In genomic region chr3:171306631-171307030, GRCh38 we compare ENCODE assay signal across 8 cellular contexts.
DNase-seq lines count a peak whose midpoint lies in the region; TF ChIP-seq lines count a peak whose summit lies in the region.
"Had no signal": no experiment of that assay in that cellular context is flagged by ENCODE, and none has a peak within 500 bp of the region (broad histone marks: within the 10 kb centered on the region; RNA-seq: fewer than 3 reads in every experiment).

No MANE protein-coding gene starts in this region.

- H2BK120ac ChIP-seq in mesendoderm (ENCODE audit: low read depth, low read length), result peak overlapping the region; percentile 38

- CTCF ChIA-PET in activated naive CD4-positive, alpha-beta T cell treated with anti-CD3 and anti-CD28 coated beads, Interleukin-2, amount 10 ng/mL, durations not matched to agents 7 days and 5 days (lab: Charles Lee), result no interaction called here

- H3K4me2 ChIP-seq in OCI-LY3 (ENCODE audit: low read length), result peak overlapping the region; percentile 55
- H3K4me2 ChIP-seq in mesendoderm (ENCODE audit: low read length), result no peak overlapping the region

- H2AK5ac ChIP-seq in mesendoderm (ENCODE audit: low read length), result no peak overlapping the region

- no peak overlapping the region for H4K8ac ChIP-seq in mesendoderm (ENCODE audit: low read depth, low read length)

- no peaks in the 10 kb centered on the region for H3K27me3 Mint-ChIP-seq in endothelial cell (ENCODE audit: unreplicated experiment)
- H3K27me3 Mint-ChIP-seq in activated naive CD4-positive, alpha-beta T cell treated with anti-CD3 and anti-CD28 coated beads, Interleukin-2, amount 10 ng/mL, durations not matched to agents 7 days and 5 days, result no peaks in the 10 kb centered on the region

- DNase-seq in endothelial cell (ENCODE audit: low spot score) (no peak), mesendoderm (no peak), KBM-7 (no peak), DMS153 (lab: John Stamatoyannopoulos, UW) (no peak)
- DNase-seq in activated naive CD4-positive, alpha-beta T cell treated with anti-CD3 and anti-CD28 coated beads, Interleukin-2, amount 10 ng/mL, durations not matched to agents 7 days and 5 days, result no peak
- DNase-seq: activated naive CD4-positive, alpha-beta T cell treated with anti-CD3 and anti-CD28 coated beads, Interleukin-2, amount 50 U/mL, for 16 hours had no signal

- H3K27me3 ChIP-seq in OCI-LY3 (ENCODE audit: low read depth, low read length), result no peaks in the 10 kb centered on the region
- H3K27me3 ChIP-seq in mesendoderm (ENCODE audit: insufficient read depth, low read length, poor library complexity), result no peaks in the 10 kb centered on the region

- in situ Hi-C loops in KBM-7 (cut with MboI; ENCODE audit: low pct_unique_long_range_greater_than_20kb, low sequenced_read_pairs), result no loop called here

- H3K27ac ChIP-seq in OCI-LY3 (ENCODE audit: low read length), result peak overlapping the region; percentile 34
- H3K27ac ChIP-seq in mesendoderm (ENCODE audit: low read depth, low read length), result no peak overlapping the region
- peak overlapping the region; percentile 41 for H3K27ac ChIP-seq in urinary bladder (ENCODE audit: low read depth)

- H3K4me1 ChIP-seq in OCI-LY3 (ENCODE audit: low read length) (peaks cover 48% of the 10 kb centered on the region), mesendoderm (ENCODE audit: control insufficient read depth, low read depth, low read length) (no peaks in the 10 kb centered on the region), urinary bladder (ENCODE audit: insufficient read depth) (no peaks in the 10 kb centered on the region)

- peaks cover 35% of the 10 kb centered on the region for H3K4me1 Mint-ChIP-seq in endothelial cell (ENCODE audit: unreplicated experiment)
- H3K4me1 Mint-ChIP-seq in activated naive CD4-positive, alpha-beta T cell treated with anti-CD3 and anti-CD28 coated beads, Interleukin-2, amount 10 ng/mL, durations not matched to agents 7 days and 5 days, result peaks cover 27% of the 10 kb centered on the region

- peaks cover 64% of the 10 kb centered on the region for H3K79me2 ChIP-seq in OCI-LY3 (ENCODE audit: low read length)
- no peaks in the 10 kb centered on the region for H3K79me2 ChIP-seq in mesendoderm (ENCODE audit: control insufficient read depth, insufficient read depth, low read length)

- H3K36me3 ChIP-seq in OCI-LY3 (replicated peaks; ENCODE audit: low read depth, low read length), result peaks cover 5% of the 10 kb centered on the region
- H3K36me3 ChIP-seq in mesendoderm (ENCODE audit: control insufficient read depth, insufficient read depth, low read length), result no peaks in the 10 kb centered on the region
- H3K36me3 ChIP-seq in urinary bladder (ENCODE audit: insufficient read depth), result no peaks in the 10 kb centered on the region

- no peaks in the 10 kb centered on the region for H3K9me3 Mint-ChIP-seq in endothelial cell (ENCODE audit: unreplicated experiment)
- peaks cover 8% of the 10 kb centered on the region for H3K9me3 Mint-ChIP-seq in activated naive CD4-positive, alpha-beta T cell treated with anti-CD3 and anti-CD28 coated beads, Interleukin-2, amount 10 ng/mL, durations not matched to agents 7 days and 5 days

- peak overlapping the region; percentile 51 for H3K18ac ChIP-seq in mesendoderm (ENCODE audit: low read length)

- no peak overlapping the region for H4K5ac ChIP-seq in mesendoderm (ENCODE audit: low read length)

- TF ChIP-seq CTCF in OCI-LY3 (IDR thresholded peaks at IDR 0.05; ENCODE audit: low read depth, low read length), result no peak
- no peak for TF ChIP-seq CTCF in endothelial cell (IDR thresholded peaks at IDR 0.05; ENCODE audit: unreplicated experiment)

- no peaks in the 10 kb centered on the region for H4K20me1 ChIP-seq in OCI-LY3 (ENCODE audit: insufficient read depth, low read length)

- peak overlapping the region; percentile 5 for H3K56ac ChIP-seq in mesendoderm (ENCODE audit: low read length)

- H2BK15ac ChIP-seq in mesendoderm (replicated peaks; ENCODE audit: low read depth), result no peak overlapping the region

- no peak overlapping the region for H3K4ac ChIP-seq in mesendoderm (ENCODE audit: low read depth, low read length)

- H3K4me3 Mint-ChIP-seq in endothelial cell (ENCODE audit: unreplicated experiment), result no peak overlapping the region
- no peak overlapping the region for H3K4me3 Mint-ChIP-seq in activated naive CD4-positive, alpha-beta T cell treated with anti-CD3 and anti-CD28 coated beads, Interleukin-2, amount 10 ng/mL, durations not matched to agents 7 days and 5 days

- no peak overlapping the region for H2AFZ ChIP-seq in OCI-LY3 (ENCODE audit: low read depth, low read length)

- WGBS in mesendoderm (ENCODE audit: extremely low coverage, insufficient coverage, low lambda C conversion rate), result no CpG with 5 or more reads among the region's 6 CpGs
- 15% methylated on average over 6 of the region's 6 CpGs for WGBS in urinary bladder

- H3K27ac Mint-ChIP-seq in endothelial cell (ENCODE audit: unreplicated experiment), result peak overlapping the region; percentile 70
- no peak overlapping the region for H3K27ac Mint-ChIP-seq in activated naive CD4-positive, alpha-beta T cell treated with anti-CD3 and anti-CD28 coated beads, Interleukin-2, amount 10 ng/mL, durations not matched to agents 7 days and 5 days

- no peak overlapping the region for H3K23ac ChIP-seq in mesendoderm (ENCODE audit: low read length)

- peak overlapping the region; percentile 9 for H3K4me3 ChIP-seq in OCI-LY3 (ENCODE audit: low read length)
- no peak overlapping the region for H3K4me3 ChIP-seq in mesendoderm (ENCODE audit: low read length)
- no peak overlapping the region for H3K4me3 ChIP-seq in urinary bladder (ENCODE audit: low read depth, low read length)

- H3K9ac ChIP-seq in OCI-LY3 (ENCODE audit: low read length) (peak overlapping the region; percentile 28), mesendoderm (ENCODE audit: low read length) (no peak overlapping the region)

- peaks cover 4% of the 10 kb centered on the region for H3K36me3 Mint-ChIP-seq in endothelial cell (ENCODE audit: low read depth, unreplicated experiment)
- H3K36me3 Mint-ChIP-seq in activated naive CD4-positive, alpha-beta T cell treated with anti-CD3 and anti-CD28 coated beads, Interleukin-2, amount 10 ng/mL, durations not matched to agents 7 days and 5 days, result peaks cover 17% of the 10 kb centered on the region

- H3K79me1 ChIP-seq in mesendoderm (ENCODE audit: low read length), result peaks cover 1% of the 10 kb centered on the region

- no peak overlapping the region for H2BK5ac ChIP-seq in mesendoderm (ENCODE audit: low read length)

- H3K9me3 ChIP-seq in OCI-LY3 (ENCODE audit: insufficient read depth, low read length), result peaks cover 4% of the 10 kb centered on the region; the same call in 1 of the 2 replicates
